Comparison of ENCODE assay signal across 16 cellular contexts in the genomic region with DNA sequence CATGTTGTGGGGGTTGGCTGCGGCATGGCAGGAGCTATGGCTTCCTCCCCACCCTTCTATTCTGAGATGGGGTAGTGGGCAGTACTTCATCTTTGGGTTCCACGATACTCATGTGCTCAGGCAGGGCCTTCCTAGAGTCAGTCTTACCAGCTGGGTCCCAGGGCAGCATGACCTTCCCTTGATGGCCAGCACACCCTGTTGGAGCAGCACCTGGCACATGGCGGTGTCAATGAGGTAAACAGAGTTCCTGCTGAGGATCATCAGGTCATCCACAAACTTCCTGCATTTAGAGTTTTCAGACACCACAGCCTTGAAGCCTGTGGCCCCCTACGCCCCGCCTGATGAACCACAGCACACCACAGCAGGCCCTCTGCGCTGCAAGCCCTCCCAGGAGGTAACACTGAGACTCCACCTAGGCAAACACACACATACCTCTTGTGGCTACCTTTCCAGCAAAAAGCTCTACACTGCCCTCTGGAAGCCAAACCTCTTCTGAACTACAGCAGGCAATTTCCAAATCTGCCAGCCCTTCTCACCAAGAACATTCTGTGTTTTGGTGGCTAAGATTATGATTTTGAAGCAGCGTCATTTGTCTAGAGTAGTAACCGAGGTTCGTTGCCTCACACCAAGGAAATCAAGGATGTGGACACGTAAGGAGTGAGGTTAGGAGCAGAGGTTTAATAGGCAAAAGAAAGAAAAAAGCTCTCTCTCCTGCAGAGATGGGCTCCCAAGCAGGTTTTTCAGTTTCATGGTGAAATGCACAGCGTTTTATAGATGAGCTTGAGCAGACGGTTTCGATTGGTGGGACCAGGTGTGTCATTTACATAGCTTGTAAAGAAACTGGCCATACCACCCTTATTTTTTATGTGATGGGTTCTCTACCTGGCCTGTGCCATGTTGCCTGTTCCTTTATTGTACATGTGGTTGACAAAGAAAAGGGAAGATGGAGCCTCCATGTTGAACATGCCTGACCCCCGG. TPM values are rescaled to one million over a fixed set of nuclear protein-coding genes. Genes with fewer than 3 reads are reported as not detected.
DNase-seq lines count a peak whose midpoint lies in the region; ATAC-seq, FAIRE-seq and TF ChIP-seq lines count a peak whose summit lies in the region.
"Had no signal": no experiment of that assay in that cellular context is flagged by ENCODE, and none has a peak within 500 bp of the region (broad histone marks: within the 10 kb centered on the region; RNA-seq: fewer than 3 reads in every experiment).

No MANE protein-coding gene starts in this region.

- peak in 1 of 2 experiments; percentile 30; a peak in 1 of 4 replicates for TF ChIP-seq RAD21 in K562 (CRISPR knock-in tag; conservative IDR thresholded peaks at IDR 0.05 in 1 of 2, IDR thresholded peaks at IDR 0.05 in 1 of 2)

- TF ChIP-seq EP300 in K562 (IDR thresholded peaks at IDR 0.05; ENCODE audit: low read length) = no peak

- H2AFZ ChIP-seq in K562 (ENCODE audit: low read depth, low read length) = no peak overlapping the region

- no peak for TF ChIP-seq CTCF in Calu3 (IDR thresholded peaks at IDR 0.05; ENCODE audit: unreplicated experiment)
- TF ChIP-seq CTCF in K562 (IDR thresholded peaks at IDR 0.05 in 2 of 3, conservative IDR thresholded peaks at IDR 0.05 in 1 of 3; ENCODE audit: insufficient read depth in 2 of 3, low read depth in 1 of 3, low read length in 3 of 3) = peak in 2 of 3 experiments; percentile 8 to 15; a peak in 1 of 6 replicates
- TF ChIP-seq CTCF in foreskin fibroblast (IDR thresholded peaks at IDR 0.05; ENCODE audit: low read depth, low read length) = no peak

- in situ Hi-C loops in K562 (cut with MboI) = no loop called here

- H3K27ac Mint-ChIP-seq in Calu3 (ENCODE audit: unreplicated experiment) = no peak overlapping the region
- H3K27ac Mint-ChIP-seq in activated T-helper 2 cell treated with anti-CD3 and anti-CD28 coated beads, Interferon-gamma antibody, Interleukin-2, Interleukin-4, amounts not matched to agents 10 μg/mL and 5 μg/mL and 100 μg/mL, durations not matched to agents 14 hours and 24 hours and 36 hours = no peak overlapping the region
- H3K27ac Mint-ChIP-seq: activated B cell treated with CpG ODN at 0.5 μM for 24 hours had no signal

- H3K4me3 ChIP-seq in K562 = no peak overlapping the region
- no peak overlapping the region for H3K4me3 ChIP-seq in foreskin fibroblast (ENCODE audit: low read depth in 1 of 2, low read length in 2 of 2)
- H3K4me3 ChIP-seq: pancreas had no signal

- H3K36me3 ChIP-seq in K562 (ENCODE audit: control insufficient read depth, insufficient read depth, low read length) = no peaks in the 10 kb centered on the region
- H3K36me3 ChIP-seq: pancreas had no signal

- H3K27me3 Mint-ChIP-seq in Calu3 (ENCODE audit: unreplicated experiment) = no peaks in the 10 kb centered on the region
- H3K27me3 Mint-ChIP-seq in activated T-helper 2 cell treated with anti-CD3 and anti-CD28 coated beads, Interferon-gamma antibody, Interleukin-2, Interleukin-4, amounts not matched to agents 10 μg/mL and 5 μg/mL and 100 μg/mL, durations not matched to agents 14 hours and 24 hours and 36 hours (ENCODE audit: low read depth) = peaks cover 85% of the 10 kb centered on the region

- H3K9me3 ChIP-seq in K562 (replicated peaks; ENCODE audit: control insufficient read depth, insufficient read depth, low read depth, low read length) = no peaks in the 10 kb centered on the region
- H3K9me3 ChIP-seq: pancreas had no signal

- no peaks in the 10 kb centered on the region for H3K9me3 Mint-ChIP-seq in Calu3 (ENCODE audit: low read depth, unreplicated experiment)
- no peaks in the 10 kb centered on the region for H3K9me3 Mint-ChIP-seq in activated T-helper 2 cell treated with anti-CD3 and anti-CD28 coated beads, Interferon-gamma antibody, Interleukin-2, Interleukin-4, amounts not matched to agents 10 μg/mL and 5 μg/mL and 100 μg/mL, durations not matched to agents 14 hours and 24 hours and 36 hours
- H3K9me3 Mint-ChIP-seq: activated B cell treated with CpG ODN at 0.5 μM for 24 hours had no signal

- CTCF ChIA-PET in Calu3 (lab: Charles Lee) = interaction anchor here (0.7 to 1.8 kb wide), 6 partner anchors 9 to 299 kb away, joined by 3 to 8 read pairs (median 3); no protein-coding TSS in a partner anchor
- CTCF ChIA-PET in K562 (lab: Yijun Ruan, JAX; ENCODE audit: low intra/inter-chr PET ratio) = interaction anchor here (0.6 kb wide), 1 partner anchor 823 kb away, joined by 3 read pairs; no protein-coding TSS in a partner anchor

- H3K4me2 ChIP-seq in K562 (ENCODE audit: insufficient read depth, low read length) = no peak overlapping the region

- H3K36me3 Mint-ChIP-seq in Calu3 (ENCODE audit: insufficient read depth, unreplicated experiment) = no peaks in the 10 kb centered on the region
- H3K36me3 Mint-ChIP-seq in activated T-helper 2 cell treated with anti-CD3 and anti-CD28 coated beads, Interferon-gamma antibody, Interleukin-2, Interleukin-4, amounts not matched to agents 10 μg/mL and 5 μg/mL and 100 μg/mL, durations not matched to agents 14 hours and 24 hours and 36 hours (ENCODE audit: low read depth) = no peaks in the 10 kb centered on the region

- 0 out of 2 replicates have a peak, but pooled peaks cover 5% of the 10 kb centered on the region for H4K20me1 ChIP-seq in K562 (replicated peaks; ENCODE audit: control insufficient read depth, insufficient read depth, low read length)

- H3K9me1 ChIP-seq in K562 (ENCODE audit: control insufficient read depth, insufficient read depth, low read length) = peaks cover 3% of the 10 kb centered on the region

- no peak for TF ChIP-seq POLR2A in K562 (conservative IDR thresholded peaks at IDR 0.05)

- WGBS in K562 (ENCODE audit: insufficient coverage, low coverage, missing lambda C conversion rate) = 1% methylated on average over 14 of the region's 14 CpGs

- intact Hi-C loops in Calu3 (cut with micrococcal nuclease; ENCODE audit: unreplicated experiment) = loop anchor here (1.0 kb wide), 1 partner anchor 69 kb away; no protein-coding TSS in a partner anchor
- intact Hi-C loops in K562 (cut with micrococcal nuclease) = no loop called here
- intact Hi-C loops in activated T-helper 2 cell treated with anti-CD3 and anti-CD28 coated beads, Interferon-gamma antibody, Interleukin-2, Interleukin-4, amounts not matched to agents 10 μg/mL and 5 μg/mL and 100 μg/mL, durations not matched to agents 14 hours and 24 hours and 36 hours (cut with micrococcal nuclease) = no loop called here

- no peak overlapping the region for H3K9ac ChIP-seq in K562 (ENCODE audit: insufficient read depth in 1 of 2, low read depth in 2 of 2, low read length in 2 of 2)

- FAIRE-seq in K562 (lab: Jason Lieb, UNC) = no peak
- FAIRE-seq: pancreas had no signal

- no peaks in the 10 kb centered on the region for H3K4me1 Mint-ChIP-seq in Calu3 (ENCODE audit: low read depth, unreplicated experiment)
- H3K4me1 Mint-ChIP-seq in activated T-helper 2 cell treated with anti-CD3 and anti-CD28 coated beads, Interferon-gamma antibody, Interleukin-2, Interleukin-4, amounts not matched to agents 10 μg/mL and 5 μg/mL and 100 μg/mL, durations not matched to agents 14 hours and 24 hours and 36 hours (ENCODE audit: low read depth) = no peaks in the 10 kb centered on the region

- no peaks in the 10 kb centered on the region for H3K79me2 ChIP-seq in K562 (ENCODE audit: control insufficient read depth, insufficient read depth, low read length)

- POLR2A ChIA-PET in K562 (lab: Yijun Ruan, JAX) = no interaction called here

- H3K27me3 ChIP-seq in K562 (ENCODE audit: control insufficient read depth in 2 of 2, insufficient read depth in 2 of 2, low read length in 2 of 2) = peaks cover 40 to 43% of the 10 kb centered on the region in 2 experiments
- H3K27me3 ChIP-seq: pancreas had no signal

- ATAC-seq in K562 = peak; percentile 58; the same call in 2 of the 3 replicates
- peak; percentile 87 for ATAC-seq in left lobe of liver
- ATAC-seq in GM21360 (IDR thresholded peaks at IDR 0.05; ENCODE audit: unreplicated experiment) = no peak
- ATAC-seq in HG03442 (IDR thresholded peaks at IDR 0.05; ENCODE audit: unreplicated experiment) = no peak

- no peak overlapping the region for H3K4me3 Mint-ChIP-seq in Calu3 (ENCODE audit: low read depth, unreplicated experiment)
- H3K4me3 Mint-ChIP-seq in activated T-helper 2 cell treated with anti-CD3 and anti-CD28 coated beads, Interferon-gamma antibody, Interleukin-2, Interleukin-4, amounts not matched to agents 10 μg/mL and 5 μg/mL and 100 μg/mL, durations not matched to agents 14 hours and 24 hours and 36 hours (ENCODE audit: low read depth) = no peak overlapping the region
- H3K4me3 Mint-ChIP-seq: activated B cell treated with CpG ODN at 0.5 μM for 24 hours had no signal

- H3K27ac ChIP-seq in K562 (ENCODE audit: extremely low read depth, low read depth, low read length) = no peak overlapping the region
- H3K27ac ChIP-seq: pancreas had no signal

- DNase-seq in Calu3 (peak; percentile 47), NCI-H146 treated with DMSO at 0.1 percent for 48 hours (lab: John Stamatoyannopoulos, UW; ENCODE audit: unreplicated experiment) (peak; percentile 64), K562 (ENCODE audit: extremely low read depth in 1 of 4, low spot score in 3 of 4) (peak in 1 of 4 experiments; percentile 8), left lobe of liver (ENCODE audit: low spot score) (no peak), foreskin fibroblast (no peak)
- DNase-seq in activated T-helper 2 cell treated with anti-CD3 and anti-CD28 coated beads, Interferon-gamma antibody, Interleukin-2, Interleukin-4, amounts not matched to agents 10 μg/mL and 5 μg/mL and 100 μg/mL, durations not matched to agents 14 hours and 24 hours and 36 hours (ENCODE audit: low spot score) = no peak
- DNase-seq: activated B cell treated with CpG ODN at 0.5 μM for 24 hours, activated gamma-delta T cell, anterior cingulate cortex, DMS79 treated with DMSO at 0.1 percent for 48 hours, foreskin melanocyte, NCI-H2171 treated with DMSO at 0.1 percent for 48 hours, pancreas, substantia nigra had no signal

- no peaks in the 10 kb centered on the region for H3K4me1 ChIP-seq in K562 (replicated peaks in 1 of 2; ENCODE audit: control insufficient read depth in 2 of 2, insufficient read depth in 2 of 2, low read length in 2 of 2)
- H3K4me1 ChIP-seq: pancreas had no signal

- BruUV-seq in Calu3 (replicated peaks; lab: Mats Ljungman, UMichigan) (no TSS peak), K562 (replicated peaks; lab: Mats Ljungman, UMichigan) (no TSS peak)

RNA-seq across cellular contexts. Expression of a gene that starts 20.3 kb away (rescaled TPM):
- total RNA-seq in Calu3 (2022) (not detected in 2 replicates), K562 (2014; rRNA removed) (not detected in 2 replicates), K562 (2014; rRNA removed; fragmentation: Illumina TruSeq; extraction: Trizol) (not detected in 2 replicates), K562 (2015; rRNA removed; fragmentation: Illumina TruSeq; extraction: Trizol) (not detected in 2 replicates), K562 (2021) (not detected in 2 replicates), left lobe of liver (not detected)
- not detected in 2 replicates for total RNA-seq in K562 (2011; cell fraction: chromatin; rRNA removed; ENCODE audit: low replicate concordance)
- total RNA-seq in K562 (2011; cell fraction: nucleolus; rRNA removed) = not detected in 2 replicates
- not detected in 2 replicates for total RNA-seq in K562 (2011; cell fraction: nucleoplasm; rRNA removed)
- polyA plus RNA-seq in K562 (2011; rRNA removed) (not detected in 2 replicates), K562 (2014; fragmentation: Illumina TruSeq; extraction: Trizol) (not detected in 2 replicates), K562 (2014; fragmentation: Nextera tagmentation; extraction: Ambion mirVana) (not detected), K562 (2014; rRNA removed) (not detected in 2 replicates)
- polyA plus RNA-seq in K562 (2011; cell fraction: cytosol; rRNA removed) = not detected in 2 replicates
- not detected in 2 replicates for polyA plus RNA-seq in K562 (2011; cell fraction: nucleus; rRNA removed)
- not detected in 2 replicates for polyA plus RNA-seq in K562 (2012)
- 0.12 TPM in 1 of 2 replicates, not detected in the other for polyA minus RNA-seq in K562 (2011; rRNA and poly(A)+ RNA removed)
- polyA minus RNA-seq in K562 (2011; cell fraction: cytosol; rRNA and poly(A)+ RNA removed) = not detected in 2 replicates
- polyA minus RNA-seq in K562 (2011; cell fraction: nucleus; rRNA and poly(A)+ RNA removed) = not detected in 2 replicates
- total RNA-seq in activated T-helper 2 cell treated with anti-CD3 and anti-CD28 coated beads, Interferon-gamma antibody, Interleukin-2, Interleukin-4, amounts not matched to agents 10 μg/mL and 5 μg/mL and 100 μg/mL, durations not matched to agents 14 hours and 24 hours and 36 hours = not detected in 2 replicates
- total RNA-seq: activated B cell treated with CpG ODN at 0.5 μM for 24 hours, pancreas had no signal
- polyA plus RNA-seq: pancreas had no signal

RNA-seq across cellular contexts. Expression of a gene that starts 32.3 kb away (rescaled TPM):
- 18.4 and 20.8 TPM in 2 replicates for total RNA-seq in Calu3 (2022)
- total RNA-seq in K562 (2011; cell fraction: chromatin; rRNA removed; ENCODE audit: low replicate concordance) = not detected in 2 replicates
- 0.33 TPM in 1 of 2 replicates, not detected in the other for total RNA-seq in K562 (2011; cell fraction: nucleolus; rRNA removed)
- total RNA-seq in K562 (2011; cell fraction: nucleoplasm; rRNA removed) = not detected in 2 replicates
- not detected in 2 replicates for total RNA-seq in K562 (2014; rRNA removed)
- not detected in 2 replicates for total RNA-seq in K562 (2014; rRNA removed; fragmentation: Illumina TruSeq; extraction: Trizol)
- not detected in 2 replicates for total RNA-seq in K562 (2015; rRNA removed; fragmentation: Illumina TruSeq; extraction: Trizol)
- total RNA-seq in K562 (2021) = not detected in 2 replicates
- 0.08 TPM in 1 of 2 replicates, not detected in the other for polyA plus RNA-seq in K562 (2011; rRNA removed)
- polyA plus RNA-seq in K562 (2011; cell fraction: cytosol; rRNA removed) = 0.04 and 0.06 TPM in 2 replicates
- polyA plus RNA-seq in K562 (2011; cell fraction: nucleus; rRNA removed) = 0.10 TPM in 1 of 2 replicates, not detected in the other
- not detected in 2 replicates for polyA plus RNA-seq in K562 (2012)
- polyA plus RNA-seq in K562 (2014; fragmentation: Illumina TruSeq; extraction: Trizol) = not detected in 2 replicates
- polyA plus RNA-seq in K562 (2014; fragmentation: Nextera tagmentation; extraction: Ambion mirVana) = not detected
- polyA plus RNA-seq in K562 (2014; rRNA removed) = not detected in 2 replicates
- polyA minus RNA-seq in K562 (2011; rRNA and poly(A)+ RNA removed) = not detected in 2 replicates
- not detected in 2 replicates for polyA minus RNA-seq in K562 (2011; cell fraction: cytosol; rRNA and poly(A)+ RNA removed)
- not detected in 2 replicates for polyA minus RNA-seq in K562 (2011; cell fraction: nucleus; rRNA and poly(A)+ RNA removed)
- total RNA-seq in left lobe of liver = 0.98 TPM
- total RNA-seq in activated T-helper 2 cell treated with anti-CD3 and anti-CD28 coated beads, Interferon-gamma antibody, Interleukin-2, Interleukin-4, amounts not matched to agents 10 μg/mL and 5 μg/mL and 100 μg/mL, durations not matched to agents 14 hours and 24 hours and 36 hours = not detected in 2 replicates
- total RNA-seq: activated B cell treated with CpG ODN at 0.5 μM for 24 hours had no signal

Comparison
In these comparisons a context has a peak if more than half of its experiments do, and no peak if none do; other contexts are left out.
1. DNase-seq: peak in Calu3 (single experiment) and NCI-H146 treated with DMSO at 0.1 percent for 48 hours (single experiment); none in left lobe of liver (single experiment), activated T-helper 2 cell treated with anti-CD3 and anti-CD28 coated beads, Interferon-gamma antibody, Interleukin-2, Interleukin-4, amounts not matched to agents 10 μg/mL and 5 μg/mL and 100 μg/mL, durations not matched to agents 14 hours and 24 hours and 36 hours (single experiment) and foreskin fibroblast (0 of 2).
2. CTCF ChIP-seq: peak in K562 (2 of 3); none in Calu3 (single experiment) and foreskin fibroblast (single experiment).
3. ATAC-seq: peak in K562 (single experiment) and left lobe of liver (single experiment); none in GM21360 (single experiment) and HG03442 (single experiment).